Comparison of ENCODE assay signal across 1 cellular context in the genomic region with DNA sequence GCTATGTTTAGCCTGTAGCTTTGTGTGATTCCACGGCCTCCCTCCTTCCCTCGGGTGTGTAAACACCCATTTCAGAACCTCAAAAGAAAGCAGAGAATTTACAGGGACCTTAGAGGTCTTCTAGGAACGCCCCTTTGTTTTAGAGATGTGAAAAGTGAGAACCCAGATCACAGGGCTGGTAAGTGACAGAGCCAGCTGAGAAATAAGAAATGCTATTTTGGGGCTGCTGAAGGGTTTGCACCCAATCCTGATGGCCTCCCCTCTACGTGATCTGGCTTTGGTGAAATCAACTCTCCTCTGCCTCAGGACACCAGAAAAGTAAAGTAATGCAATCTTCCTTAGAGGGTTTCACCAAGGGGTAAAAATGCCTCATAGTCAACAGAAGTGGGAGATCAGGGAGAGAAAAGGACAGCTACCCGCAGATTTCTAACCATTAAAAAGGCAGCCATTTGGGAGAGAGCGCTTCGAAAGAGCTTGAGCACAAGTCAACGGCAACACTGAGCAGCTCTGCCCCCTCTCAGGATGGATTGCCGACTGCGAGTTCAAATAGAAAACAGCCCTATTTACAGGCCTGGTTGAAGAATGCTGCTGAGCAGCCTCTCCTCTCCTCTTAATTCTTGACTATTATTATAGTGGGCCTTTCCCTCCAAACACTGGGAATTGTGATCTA.
A peak's percentile ranks its signal among the peaks of the same experiment; 100 is the strongest.
TF ChIP-seq lines count a peak whose summit lies in the region.

No MANE protein-coding gene starts in this region.

TF ChIP-seq in H1, 55 proteins besides CTCF, POLR2A, EP300 and RAD21:
- TF ChIP-seq CHD2 (IDR thresholded peaks at IDR 0.05; ENCODE audit: low read length), result no peak
- no peak for TF ChIP-seq SIX5 (IDR thresholded peaks at IDR 0.05; ENCODE audit: low read depth, low read length)
- TF ChIP-seq TAF1 (IDR thresholded peaks at IDR 0.05; ENCODE audit: low read depth, low read length), result peak; percentile 38; the same call in 1 of the 2 replicates
- TF ChIP-seq YY1 (IDR thresholded peaks at IDR 0.05; ENCODE audit: low read depth, low read length), result 0 out of 2 replicates have a peak, but pooled peaks have one; percentile 8
- TF ChIP-seq, protein P1, sequence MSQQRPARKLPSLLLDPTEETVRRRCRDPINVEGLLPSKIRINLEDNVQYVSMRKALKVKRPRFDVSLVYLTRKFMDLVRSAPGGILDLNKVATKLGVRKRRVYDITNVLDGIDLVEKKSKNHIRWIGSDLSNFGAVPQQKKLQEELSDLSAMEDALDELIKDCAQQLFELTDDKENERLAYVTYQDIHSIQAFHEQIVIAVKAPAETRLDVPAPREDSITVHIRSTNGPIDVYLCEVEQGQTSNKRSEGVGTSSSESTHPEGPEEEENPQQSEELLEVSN (IDR thresholded peaks at IDR 0.05), result 0 out of 2 replicates have a peak, but pooled peaks have one; percentile 36
- TF ChIP-seq, protein P2, sequence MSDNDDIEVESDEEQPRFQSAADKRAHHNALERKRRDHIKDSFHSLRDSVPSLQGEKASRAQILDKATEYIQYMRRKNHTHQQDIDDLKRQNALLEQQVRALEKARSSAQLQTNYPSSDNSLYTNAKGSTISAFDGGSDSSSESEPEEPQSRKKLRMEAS (IDR thresholded peaks at IDR 0.05), result 0 out of 2 replicates have a peak, but pooled peaks have one; percentile 27
TF ChIP-seq in H1: peak in this region for 4.
